Comparison of ENCODE assay signal across 10 cellular contexts in genomic region chr13:44305845-44306244, GRCh38.
DNase-seq lines count a peak whose midpoint lies in the region; ATAC-seq, FAIRE-seq and TF ChIP-seq lines count a peak whose summit lies in the region.
"Had no signal": no experiment of that assay in that cellular context is flagged by ENCODE, and none has a peak within 500 bp of the region (broad histone marks: within the 10 kb centered on the region; RNA-seq: fewer than 3 reads in every experiment).

No MANE protein-coding gene starts in this region.

- H3K4me3 ChIP-seq in endodermal cell (ENCODE audit: low read length) (no peak overlapping the region), neuronal stem cell (ENCODE audit: low read length in 2 of 2) (peak overlapping the region in 1 of 2 donors; percentile 36)

- no peak overlapping the region for H4K8ac ChIP-seq in neuronal stem cell (ENCODE audit: low read depth, low read length)

- H2BK120ac ChIP-seq in neuronal stem cell (ENCODE audit: low read depth, low read length): no peak overlapping the region

- H3K79me1 ChIP-seq in neuronal stem cell (ENCODE audit: low read depth, low read length): no peaks in the 10 kb centered on the region

- H2BK5ac ChIP-seq in neuronal stem cell (ENCODE audit: low read length): no peak overlapping the region

- no peak overlapping the region for H2BK15ac ChIP-seq in neuronal stem cell (ENCODE audit: low read length)

- peaks cover 37% of the 10 kb centered on the region for H3K4me1 Mint-ChIP-seq in endodermal cell

- H3K36me3 ChIP-seq in endodermal cell (ENCODE audit: control insufficient read depth, insufficient read depth, low read length) (no peaks in the 10 kb centered on the region), neuronal stem cell (replicated peaks in 1 of 2; ENCODE audit: control insufficient read depth in 2 of 2, insufficient read depth in 2 of 2, low read length in 2 of 2) (no peaks in the 10 kb centered on the region)

- no peak overlapping the region for H3K23ac ChIP-seq in neuronal stem cell (ENCODE audit: low read depth, low read length, poor library complexity)

- peak overlapping the region; percentile 28 for H3K4me3 Mint-ChIP-seq in endodermal cell

- no peak overlapping the region for H3K18ac ChIP-seq in neuronal stem cell (ENCODE audit: low read length)

- no peak overlapping the region for H3K9ac ChIP-seq in endodermal cell (ENCODE audit: extremely low read depth, low read length, poor library complexity, severe bottlenecking)
- H3K9ac ChIP-seq in neuronal stem cell (ENCODE audit: low read depth, low read length, poor library complexity): no peak overlapping the region

- peaks cover 27% of the 10 kb centered on the region for H3K27me3 Mint-ChIP-seq in endodermal cell (ENCODE audit: insufficient read depth)

- H4K91ac ChIP-seq in neuronal stem cell (ENCODE audit: low read depth, low read length, poor library complexity): no peak overlapping the region

- H3K9me3 ChIP-seq in endodermal cell (ENCODE audit: control insufficient read depth, low read length): no peaks in the 10 kb centered on the region
- H3K9me3 ChIP-seq in neuronal stem cell (replicated peaks in 1 of 2; ENCODE audit: control insufficient read depth in 2 of 2, insufficient read depth in 1 of 2, low read depth in 1 of 2, low read length in 2 of 2): peaks cover 0 to 3% of the 10 kb centered on the region in 2 donors

- no peak overlapping the region for H2AK5ac ChIP-seq in neuronal stem cell (ENCODE audit: low read depth, low read length)

- no peak overlapping the region for H3K4ac ChIP-seq in neuronal stem cell (ENCODE audit: low read length)

- no peaks in the 10 kb centered on the region for H3K9me3 Mint-ChIP-seq in endodermal cell

- WGBS in endodermal cell (ENCODE audit: insufficient coverage in 1 of 2, insufficient read length in 1 of 2), 2 experiments: 13 to 18% methylated on average over 2 to 5 of the region's 5 CpGs
- WGBS in neuronal stem cell (ENCODE audit: extremely low coverage in 2 of 2, insufficient read length in 2 of 2, insufficient replicate concordance in 1 of 2), 2 donors: no CpG with 5 or more reads among the region's 5 CpGs

- DNase-seq in DMS53 treated with DMSO at 0.1 percent for 48 hours (lab: John Stamatoyannopoulos, UW; ENCODE audit: unreplicated experiment) (peak; percentile 73), NCI-H2196 treated with DMSO at 0.1 percent for 48 hours (lab: John Stamatoyannopoulos, UW; ENCODE audit: unreplicated experiment) (peak; percentile 15), endodermal cell (peak; percentile 54), neuronal stem cell (ENCODE audit: low spot score) (peak; percentile 6), KBM-7 (no peak), D721Med (ENCODE audit: insufficient read length, low spot score) (no peak)
- no peak for DNase-seq in stimulated activated CD4-positive, alpha-beta T cell treated with anti-CD3 and anti-CD28 coated beads, Interleukin-12 subunit alpha, Interleukin-12 subunit beta, amount 100 ng/mL, for 4 hours
- DNase-seq: effector CD8-positive, alpha-beta T cell; stimulated activated CD4-positive, alpha-beta T cell treated with anti-CD3 and anti-CD28 coated beads, Interleukin-4, amount 100 ng/mL, for 4 hours had no signal

- H3K36me3 Mint-ChIP-seq in endodermal cell (ENCODE audit: low read depth): no peaks in the 10 kb centered on the region

- H3K27ac ChIP-seq in endodermal cell (ENCODE audit: low read depth, low read length): peak overlapping the region; percentile 87
- no peak overlapping the region for H3K27ac ChIP-seq in neuronal stem cell (replicated peaks; ENCODE audit: low read length)

- TF ChIP-seq CTCF in endodermal cell (conservative IDR thresholded peaks at IDR 0.05): no peak
- TF ChIP-seq CTCF in D721Med (IDR thresholded peaks at IDR 0.05; ENCODE audit: insufficient read depth, missing control alignments): no peak

- peaks cover 5% of the 10 kb centered on the region for H3K4me1 ChIP-seq in endodermal cell (ENCODE audit: control insufficient read depth, insufficient read depth, low read length)
- H3K4me1 ChIP-seq in neuronal stem cell (ENCODE audit: control insufficient read depth in 2 of 2, insufficient read depth in 1 of 2, low read depth in 1 of 2, low read length in 2 of 2): peaks cover 13 to 21% of the 10 kb centered on the region in 2 donors

- H3K27me3 ChIP-seq in endodermal cell (ENCODE audit: control insufficient read depth, insufficient read depth, low read length, poor library complexity, severe bottlenecking) (no peaks in the 10 kb centered on the region), neuronal stem cell (ENCODE audit: control insufficient read depth in 3 of 3, insufficient read depth in 3 of 3, low read depth in 1 of 3, low read length in 3 of 3) (peaks cover 0 to 1% (median 0%) of the 10 kb centered on the region in 3 experiments)

- no peak for ATAC-seq in GM21515 (IDR thresholded peaks at IDR 0.05; ENCODE audit: unreplicated experiment)

- no peak overlapping the region for H2BK12ac ChIP-seq in neuronal stem cell (ENCODE audit: low read length)

- H2AFZ ChIP-seq in neuronal stem cell (ENCODE audit: low read length): peak overlapping the region; percentile 87

- no peak overlapping the region for H3K14ac ChIP-seq in neuronal stem cell (ENCODE audit: low read length)

- in situ Hi-C loops in KBM-7 (cut with MboI; ENCODE audit: low pct_unique_long_range_greater_than_20kb, low sequenced_read_pairs): no loop called here

- H3K27ac Mint-ChIP-seq in endodermal cell: no peak overlapping the region

- no peak overlapping the region for H3K4me2 ChIP-seq in neuronal stem cell (ENCODE audit: insufficient read depth, low read length, poor library complexity, severe bottlenecking)

- no peak for FAIRE-seq in D721Med (lab: Jason Lieb, UNC)

Comparison
In these comparisons a context has a peak if more than half of its experiments do, and no peak if none do; other contexts are left out.
1. DNase-seq: peak in DMS53 treated with DMSO at 0.1 percent for 48 hours (single experiment), NCI-H2196 treated with DMSO at 0.1 percent for 48 hours (single experiment), endodermal cell (single experiment) and neuronal stem cell (single experiment); none in KBM-7 (single experiment), stimulated activated CD4-positive, alpha-beta T cell treated with anti-CD3 and anti-CD28 coated beads, Interleukin-12 subunit alpha, Interleukin-12 subunit beta, amount 100 ng/mL, for 4 hours (single experiment) and D721Med (single experiment).